ENCODE assay signal across 1 cellular context in genomic region chr10:96828609-96829008, GRCh38.
TF ChIP-seq lines count a peak whose summit lies in the region.

No MANE protein-coding gene starts in this region.

TF ChIP-seq in K562, 482 proteins besides CTCF, POLR2A, EP300 and RAD21 (continued from another document):
- no peak for TF ChIP-seq HOMEZ (CRISPR knock-in tag; IDR thresholded peaks at IDR 0.05)
- TF ChIP-seq BCOR (IDR thresholded peaks at IDR 0.05), result peak; percentile 89
- peak; percentile 77 for TF ChIP-seq ZFP36 (IDR thresholded peaks at IDR 0.05; ENCODE audit: low read depth, low read length, partially characterized antibody)
- TF ChIP-seq ADNP (tag; IDR thresholded peaks at IDR 0.05), result peak; percentile 77
- TF ChIP-seq KDM1A (IDR thresholded peaks at IDR 0.05), result peak; percentile 5 to 30; a peak in 2 of 4 replicates
- 0 out of 4 replicates have a peak, but pooled peaks of 1 of the 2 experiments have one; percentile 5 for TF ChIP-seq RCOR1 (IDR thresholded peaks at IDR 0.05; ENCODE audit: borderline replicate concordance in 1 of 2, low read depth in 2 of 2, low read length in 2 of 2)
- TF ChIP-seq ARNT (IDR thresholded peaks at IDR 0.05), result no peak
